In the genomic region with DNA sequence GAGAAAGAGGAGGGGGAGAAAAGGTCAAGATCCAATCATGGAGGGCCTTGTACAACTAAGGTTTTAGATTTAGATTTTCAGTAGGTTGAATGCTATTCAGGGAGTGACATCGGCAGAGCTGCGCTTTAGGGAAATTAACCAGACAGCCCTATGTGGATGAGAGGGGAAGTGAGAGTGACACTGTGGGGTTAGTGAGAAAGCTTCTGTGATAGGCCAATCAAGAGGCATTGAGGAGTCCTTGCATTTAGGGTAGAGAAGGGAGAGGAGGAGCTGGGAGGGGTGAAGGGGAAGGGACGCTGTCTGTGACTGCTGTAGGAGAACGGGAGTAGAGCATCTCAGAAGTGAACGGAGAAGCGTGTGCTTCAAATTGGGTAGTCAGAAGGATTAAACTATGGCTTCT, we compare ENCODE assay signal across 9 cellular contexts. TPM values are rescaled to one million over a fixed set of nuclear protein-coding genes. Genes with fewer than 3 reads are reported as not detected.
DNase-seq lines count a peak whose midpoint lies in the region; ATAC-seq, FAIRE-seq and TF ChIP-seq lines count a peak whose summit lies in the region.
"Had no signal": no experiment of that assay in that cellular context is flagged by ENCODE, and none has a peak within 500 bp of the region (broad histone marks: within the 10 kb centered on the region; RNA-seq: fewer than 3 reads in every experiment).

No MANE protein-coding gene starts in this region.

- TF ChIP-seq POLR2A in sigmoid colon (IDR thresholded peaks at IDR 0.05) (no peak), breast epithelium (IDR thresholded peaks at IDR 0.05) (no peak)

- H3K36me3 Mint-ChIP-seq in T-cell, result no peaks in the 10 kb centered on the region

- CTCF ChIA-PET in T-cell (lab: Charles Lee), result interaction anchor here in 1 of 2 donors (1.0 kb wide), 1 partner anchor 303 kb away, joined by 3 read pairs; no protein-coding TSS in a partner anchor

- TF ChIP-seq EP300 in sigmoid colon (IDR thresholded peaks at IDR 0.05), result no peak

- H3K27ac ChIP-seq in sigmoid colon, result peak overlapping the region in 3 of 4 donors; percentile 79 to 84 (median 83)
- no peak overlapping the region for H3K27ac ChIP-seq in breast epithelium

- peaks cover 0 to 2% (median 0%) of the 10 kb centered on the region in 3 donors for H3K4me1 Mint-ChIP-seq in T-cell

- no peaks in the 10 kb centered on the region for H3K9me3 ChIP-seq in sigmoid colon
- H3K9me3 ChIP-seq in breast epithelium, result no peaks in the 10 kb centered on the region

- H3K27me3 ChIP-seq in sigmoid colon, result no peaks in the 10 kb centered on the region
- H3K27me3 ChIP-seq in breast epithelium, result no peaks in the 10 kb centered on the region

- no peak overlapping the region for H3K27ac Mint-ChIP-seq in T-cell
- H3K27ac Mint-ChIP-seq: activated naive CD4-positive, alpha-beta T cell treated with anti-CD3 and anti-CD28 coated beads for 36 hours had no signal

- TF ChIP-seq CTCF in sigmoid colon (IDR thresholded peaks at IDR 0.05), result no peak
- TF ChIP-seq CTCF in breast epithelium (IDR thresholded peaks at IDR 0.05), result no peak

- H3K27me3 Mint-ChIP-seq in T-cell, result peaks cover 0 to 3% of the 10 kb centered on the region in 2 donors

- POLR2A ChIA-PET in T-cell (lab: Charles Lee), result no interaction called here

- no peak overlapping the region for H3K4me3 Mint-ChIP-seq in T-cell
- H3K4me3 Mint-ChIP-seq: activated naive CD4-positive, alpha-beta T cell treated with anti-CD3 and anti-CD28 coated beads for 36 hours had no signal

- H3K36me3 ChIP-seq in sigmoid colon, result no peaks in the 10 kb centered on the region
- H3K36me3 ChIP-seq in breast epithelium, result no peaks in the 10 kb centered on the region

- no peaks in the 10 kb centered on the region for H3K9me3 Mint-ChIP-seq in T-cell
- H3K9me3 Mint-ChIP-seq: activated naive CD4-positive, alpha-beta T cell treated with anti-CD3 and anti-CD28 coated beads for 36 hours had no signal

- WGBS in sigmoid colon, 2 donors, result 72 to 90% methylated on average over 6 of the region's 6 CpGs

- ATAC-seq in HG02840 (IDR thresholded peaks at IDR 0.05; ENCODE audit: low FRiP score, unreplicated experiment) (peak; percentile 90), T-cell (replicated peaks in 1 of 4) (no peak)

- DNase-seq in GM19239 (ENCODE audit: insufficient read length, low spot score) (no peak), NAMALWA (ENCODE audit: low spot score) (peak; percentile 82), sigmoid colon (no peak), breast epithelium (ENCODE audit: low spot score in 2 of 2) (no peak), NCI-H2029 (lab: John Stamatoyannopoulos, UW) (no peak), T-helper 9 cell (no peak), T-cell (no peak)
- DNase-seq: activated naive CD4-positive, alpha-beta T cell treated with anti-CD3 and anti-CD28 coated beads for 36 hours had no signal

- peaks cover 0 to 51% (median 46%) of the 10 kb centered on the region in 4 donors for H3K4me1 ChIP-seq in sigmoid colon
- H3K4me1 ChIP-seq in breast epithelium, result no peaks in the 10 kb centered on the region

- intact Hi-C loops in sigmoid colon (cut with DNase I), result no loop called here
- intact Hi-C loops in breast epithelium (cut with DNase I; ENCODE audit: low total_unique reads), result no loop called here

- H3K4me3 ChIP-seq in sigmoid colon (peak overlapping the region in 3 of 4 donors; percentile 3 to 46 (median 6)), breast epithelium (no peak overlapping the region)

- FAIRE-seq in GM19239 (lab: Jason Lieb, UNC), result peak; percentile 96

RNA-seq across cellular contexts. Expression of a gene that starts 3.4 kb away (rescaled TPM):
- total RNA-seq in sigmoid colon (10 to 100 TPM; 31.0 to 69.2 (median 55.8) TPM), breast epithelium (1 to 10 TPM in 1 of 3 donors, under 1 TPM in 2; 0.16 to 3.8 (median 0.98) TPM), T-cell (1 to 10 TPM in 3 of 5 donors, under 1 TPM in 2; 0.40 to 1.8 (median 1.1) TPM)
- 1 to 10 TPM in 2 of 3 donors, under 1 TPM in 1; 0.92 to 3.5 (median 1.2) TPM for polyA plus RNA-seq in sigmoid colon

RNA-seq across cellular contexts. Expression of a gene that starts 14.4 kb away (rescaled TPM):
- 1 to 10 TPM; 3.9 to 7.5 (median 6.5) TPM for total RNA-seq in sigmoid colon
- polyA plus RNA-seq in sigmoid colon, result 10 to 100 TPM in 1 of 3 donors, 1 to 10 TPM in 2; 2.4 to 11.0 (median 5.3) TPM
- total RNA-seq in breast epithelium, result 10 to 100 TPM in 1 of 3 donors, 1 to 10 TPM in 2; 7.9 to 13.0 (median 8.3) TPM
- total RNA-seq in T-cell, result 10 to 100 TPM; 17.3 to 25.2 (median 22.2) TPM

RNA-seq across cellular contexts. Expression of a gene that starts 41.4 kb away (rescaled TPM):
- total RNA-seq in sigmoid colon (1,000 to 10,000 TPM; 1,056 to 1,536 (median 1,356) TPM), breast epithelium (1,000 to 10,000 TPM; 1,363 to 1,488 (median 1,386) TPM), T-cell (1,000 to 10,000 TPM; 1,098 to 1,258 (median 1,167) TPM)
- 1,000 to 10,000 TPM; 1,639 to 2,405 (median 1,646) TPM for polyA plus RNA-seq in sigmoid colon

Comparison
In these comparisons a context has a peak if more than half of its experiments do, and no peak if none do; other contexts are left out.
1. H3K27ac ChIP-seq: peak in sigmoid colon (3 of 4); none in breast epithelium (0 of 2).
2. H3K4me3 ChIP-seq: peak in sigmoid colon (3 of 4); none in breast epithelium (0 of 3).
3. RNA of a gene that starts 3.4 kb away (total RNA-seq): 31.0 to 69.2 TPM in sigmoid colon; 0.40 to 1.8 TPM in T-cell and 0.16 to 3.8 TPM in breast epithelium; every median in the first group is over 4 times any median in the second.